8 cellular contexts compared by ENCODE assay signal in genomic region chr7:39623312-39624201, GRCh38. TPM values are rescaled to one million over a fixed set of nuclear protein-coding genes. Genes with fewer than 3 reads are reported as not detected.
DNase-seq lines count a peak whose midpoint lies in the region; ATAC-seq, FAIRE-seq and TF ChIP-seq lines count a peak whose summit lies in the region.

Gene RALA, plus strand, starts transcription at chr7:39623572. Its CDS starts 63,096 bp downstream, at chr7:39686668.

- H3K9me3 Mint-ChIP-seq in WTC11: no peaks in the 10 kb centered on the region

- H3K4me3 ChIP-seq in AG04450 (ENCODE audit: low read depth, low read length): peak within 1 kb of the TSS; percentile 76
- peak within 1 kb of the TSS; percentile 89 for H3K4me3 ChIP-seq in bronchial epithelial cell (ENCODE audit: low read depth, low read length)
- peak within 1 kb of the TSS; percentile 83 to 88 for H3K4me3 ChIP-seq in small intestine (ENCODE audit: low read depth in 1 of 2, low read length in 2 of 2)

- POLR2A ChIA-PET in AG04450 (lab: Yijun Ruan, JAX) (interaction anchor here (0.7 to 3.7 kb wide), 14 partner anchors 10 to 404 kb away, joined by 3 to 19 read pairs (median 6); no protein-coding TSS in a partner anchor), WTC11 (lab: Charles Lee) (interaction anchor here (0.8 to 3.1 kb wide), 11 partner anchors 10 to 714 kb away, joined by 3 to 21 read pairs (median 3); partner anchors contain the start of gene VPS41)

- ATAC-seq in GM18873 (IDR thresholded peaks at IDR 0.05; ENCODE audit: low FRiP score, unreplicated experiment) (peak; percentile 83), HG03135 (IDR thresholded peaks at IDR 0.05; ENCODE audit: unreplicated experiment) (peak; percentile 97), WTC11 (peak; percentile 96)

- 0 to 1% (median 0%) methylated on average over 53 to 100 of the region's 100 CpGs for WGBS in small intestine, 3 donors

- DNase-seq in AG04450 (ENCODE audit: low read depth, low spot score) (peak; percentile 85), NCI-H2227 treated with DMSO at 0.1 percent for 48 hours (lab: John Stamatoyannopoulos, UW) (peak; percentile 69), WTC11 (ENCODE audit: low spot score) (peak; percentile 92), bronchial epithelial cell (ENCODE audit: low read depth) (peak; percentile 77), iPS-NIHi11 (ENCODE audit: low spot score) (peak; percentile 97), small intestine (peak; percentile 93)

- H3K27me3 Mint-ChIP-seq in WTC11 (ENCODE audit: low read depth): no peaks in the 10 kb centered on the region

- TF ChIP-seq CTCF in AG04450 (IDR thresholded peaks at IDR 0.05; ENCODE audit: low read depth, low read length): no peak
- no peak for TF ChIP-seq CTCF in WTC11 (IDR thresholded peaks at IDR 0.05)
- TF ChIP-seq CTCF in bronchial epithelial cell (IDR thresholded peaks at IDR 0.05; ENCODE audit: insufficient read depth, low read length, severe bottlenecking): no peak

- FAIRE-seq in bronchial epithelial cell (lab: Jason Lieb, UNC) (no peak), small intestine (lab: Jason Lieb, UNC) (no peak)

- peak within 1 kb of the TSS; percentile 91 for H3K27ac Mint-ChIP-seq in WTC11

- H3K9me3 ChIP-seq in AG04450 (ENCODE audit: control insufficient read depth, insufficient read depth, low read length) (no peaks in the 10 kb centered on the region; the same call in 1 of the 2 replicates), small intestine (ENCODE audit: control insufficient read depth, low read depth) (no peaks in the 10 kb centered on the region)

- CTCF ChIA-PET in AG04450 (lab: Charles Lee): interaction anchor here (1.1 to 3.6 kb wide), 3 partner anchors 10 to 124 kb away, joined by 4 to 24 read pairs (median 5); no protein-coding TSS in a partner anchor
- CTCF ChIA-PET in WTC11 (lab: Charles Lee): interaction anchor here (0.8 to 4.1 kb wide), 8 partner anchors 10 to 123 kb away, joined by 3 to 31 read pairs (median 4); no protein-coding TSS in a partner anchor

- H3K36me3 Mint-ChIP-seq in WTC11: no peaks in the 10 kb centered on the region

- H3K36me3 ChIP-seq in bronchial epithelial cell (ENCODE audit: control insufficient read depth, insufficient read depth, low read length) (no peaks in the 10 kb centered on the region), small intestine (ENCODE audit: control insufficient read depth in 2 of 2, insufficient read depth in 2 of 2, low read length in 2 of 2) (no peaks in the 10 kb centered on the region)

- H3K27ac ChIP-seq in AG04450 (ENCODE audit: low read depth, low read length) (peak within 1 kb of the TSS; percentile 97), small intestine (ENCODE audit: low read depth in 1 of 2, low read length in 1 of 2) (peak within 1 kb of the TSS; percentile 78 to 93)

- H3K27me3 ChIP-seq in AG04450 (ENCODE audit: control insufficient read depth, insufficient read depth, low read length) (no peaks in the 10 kb centered on the region), bronchial epithelial cell (ENCODE audit: control insufficient read depth, insufficient read depth, low read length) (no peaks in the 10 kb centered on the region), small intestine (ENCODE audit: control insufficient read depth in 2 of 2, insufficient read depth in 2 of 2, low read length in 2 of 2) (no peaks in the 10 kb centered on the region)

- peak within 1 kb of the TSS; percentile 91 for H3K4me3 Mint-ChIP-seq in WTC11

- peaks cover 7 to 11% of the 10 kb centered on the region in 2 donors for H3K4me1 ChIP-seq in small intestine (ENCODE audit: control insufficient read depth in 2 of 2, insufficient read depth in 1 of 2, low read depth in 1 of 2, low read length in 1 of 2)

- H3K4me1 Mint-ChIP-seq in WTC11: peaks cover 52% of the 10 kb centered on the region

TF ChIP-seq in WTC11, 78 proteins besides CTCF, POLR2A, EP300 and RAD21 (continues in another document):
- TF ChIP-seq FOXK1 (CRISPR knock-in tag; IDR thresholded peaks at IDR 0.05): peak; percentile 46; the same call in 1 of the 2 replicates
- TF ChIP-seq, protein P1, sequence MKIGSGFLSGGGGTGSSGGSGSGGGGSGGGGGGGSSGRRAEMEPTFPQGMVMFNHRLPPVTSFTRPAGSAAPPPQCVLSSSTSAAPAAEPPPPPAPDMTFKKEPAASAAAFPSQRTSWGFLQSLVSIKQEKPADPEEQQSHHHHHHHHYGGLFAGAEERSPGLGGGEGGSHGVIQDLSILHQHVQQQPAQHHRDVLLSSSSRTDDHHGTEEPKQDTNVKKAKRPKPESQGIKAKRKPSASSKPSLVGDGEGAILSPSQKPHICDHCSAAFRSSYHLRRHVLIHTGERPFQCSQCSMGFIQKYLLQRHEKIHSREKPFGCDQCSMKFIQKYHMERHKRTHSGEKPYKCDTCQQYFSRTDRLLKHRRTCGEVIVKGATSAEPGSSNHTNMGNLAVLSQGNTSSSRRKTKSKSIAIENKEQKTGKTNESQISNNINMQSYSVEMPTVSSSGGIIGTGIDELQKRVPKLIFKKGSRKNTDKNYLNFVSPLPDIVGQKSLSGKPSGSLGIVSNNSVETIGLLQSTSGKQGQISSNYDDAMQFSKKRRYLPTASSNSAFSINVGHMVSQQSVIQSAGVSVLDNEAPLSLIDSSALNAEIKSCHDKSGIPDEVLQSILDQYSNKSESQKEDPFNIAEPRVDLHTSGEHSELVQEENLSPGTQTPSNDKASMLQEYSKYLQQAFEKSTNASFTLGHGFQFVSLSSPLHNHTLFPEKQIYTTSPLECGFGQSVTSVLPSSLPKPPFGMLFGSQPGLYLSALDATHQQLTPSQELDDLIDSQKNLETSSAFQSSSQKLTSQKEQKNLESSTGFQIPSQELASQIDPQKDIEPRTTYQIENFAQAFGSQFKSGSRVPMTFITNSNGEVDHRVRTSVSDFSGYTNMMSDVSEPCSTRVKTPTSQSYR (CRISPR knock-in tag; IDR thresholded peaks at IDR 0.05): no peak
- no peak for TF ChIP-seq IRF2 (CRISPR knock-in tag; IDR thresholded peaks at IDR 0.05; ENCODE audit: borderline replicate concordance, low read depth)
- TF ChIP-seq MYBL2 (CRISPR knock-in tag; IDR thresholded peaks at IDR 0.05): no peak
- TF ChIP-seq, protein P2, sequence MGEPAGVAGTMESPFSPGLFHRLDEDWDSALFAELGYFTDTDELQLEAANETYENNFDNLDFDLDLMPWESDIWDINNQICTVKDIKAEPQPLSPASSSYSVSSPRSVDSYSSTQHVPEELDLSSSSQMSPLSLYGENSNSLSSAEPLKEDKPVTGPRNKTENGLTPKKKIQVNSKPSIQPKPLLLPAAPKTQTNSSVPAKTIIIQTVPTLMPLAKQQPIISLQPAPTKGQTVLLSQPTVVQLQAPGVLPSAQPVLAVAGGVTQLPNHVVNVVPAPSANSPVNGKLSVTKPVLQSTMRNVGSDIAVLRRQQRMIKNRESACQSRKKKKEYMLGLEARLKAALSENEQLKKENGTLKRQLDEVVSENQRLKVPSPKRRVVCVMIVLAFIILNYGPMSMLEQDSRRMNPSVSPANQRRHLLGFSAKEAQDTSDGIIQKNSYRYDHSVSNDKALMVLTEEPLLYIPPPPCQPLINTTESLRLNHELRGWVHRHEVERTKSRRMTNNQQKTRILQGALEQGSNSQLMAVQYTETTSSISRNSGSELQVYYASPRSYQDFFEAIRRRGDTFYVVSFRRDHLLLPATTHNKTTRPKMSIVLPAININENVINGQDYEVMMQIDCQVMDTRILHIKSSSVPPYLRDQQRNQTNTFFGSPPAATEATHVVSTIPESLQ (CRISPR knock-in tag; IDR thresholded peaks at IDR 0.05): no peak
- no peak for TF ChIP-seq PRDM15 (CRISPR knock-in tag; IDR thresholded peaks at IDR 0.05)
- TF ChIP-seq ELF4 (CRISPR knock-in tag; IDR thresholded peaks at IDR 0.05; ENCODE audit: low read depth): peak; percentile 97; the same call in 1 of the 2 replicates
- TF ChIP-seq ZSCAN18 (CRISPR knock-in tag; IDR thresholded peaks at IDR 0.05): no peak
- TF ChIP-seq SMAD3 (CRISPR knock-in tag; IDR thresholded peaks at IDR 0.05; ENCODE audit: borderline replicate concordance): peak; percentile 78; the same call in 1 of the 2 replicates

RNA-seq across cellular contexts. Expression of gene RALA, which starts in this region (rescaled TPM):
- polyA plus RNA-seq in AG04450 (2011; rRNA removed) (45.0 and 59.2 TPM in 2 replicates), small intestine (10 to 100 TPM; 43.2 to 57.7 (median 56.2) TPM)
- 58.6 and 65.6 TPM in 2 replicates for polyA minus RNA-seq in AG04450 (2011; rRNA and poly(A)+ RNA removed)
- total RNA-seq in WTC11 (2021) (57.3 to 59.8 TPM (median 59.3 TPM) in 3 replicates), bronchial epithelial cell (15.3 and 22.4 TPM in 2 replicates)

Comparison
In these comparisons a context has a peak if more than half of its experiments do, and no peak if none do; other contexts are left out.
1. Peak in every context shown above with its lines: DNase-seq, ATAC-seq, H3K4me3 ChIP-seq and H3K27ac ChIP-seq.